8 cellular contexts compared by ENCODE assay signal in genomic region chr10:11822809-11823121, GRCh38. TPM values are rescaled to one million over a fixed set of nuclear protein-coding genes. Genes with fewer than 3 reads are reported as not detected.
A peak's percentile ranks its signal among the peaks of the same experiment; 100 is the strongest.
DNase-seq lines count a peak whose midpoint lies in the region; ATAC-seq and TF ChIP-seq lines count a peak whose summit lies in the region.

No MANE protein-coding gene starts in this region.

- H3K27me3 ChIP-seq in brain microvascular endothelial cell (replicated peaks) = no peaks in the 10 kb centered on the region
- H3K27me3 ChIP-seq in lung (ENCODE audit: control insufficient read depth, insufficient read depth) = no peaks in the 10 kb centered on the region
- peaks cover 0 to 7% of the 10 kb centered on the region in 2 donors for H3K27me3 ChIP-seq in tibial nerve

- peak overlapping the region; percentile 38 for H3K4me3 Mint-ChIP-seq in activated CD4-positive, alpha-beta T cell treated with anti-CD3 and anti-CD28 coated beads for 36 hours

- no peak overlapping the region for H3K27ac ChIP-seq in brain microvascular endothelial cell
- H3K27ac ChIP-seq in lung (ENCODE audit: low read depth in 1 of 2, low read length in 1 of 2) = peak overlapping the region in 1 of 2 donors; percentile 64
- H3K27ac ChIP-seq in tibial nerve = peak overlapping the region in 2 of 4 donors; percentile 77 to 95

- no peak for TF ChIP-seq POLR2A in tibial nerve (IDR thresholded peaks at IDR 0.05)

- no peak for ATAC-seq in activated CD4-positive, alpha-beta T cell treated with anti-CD3 and anti-CD28 coated beads for 36 hours
- ATAC-seq in lung (ENCODE audit: insufficient read depth, low FRiP score) = no peak
- ATAC-seq in activated CD4-positive, CD25-positive, alpha-beta regulatory T cell treated with anti-CD3 and anti-CD28 coated beads, Interleukin-2, amount 50 U/mL, for 24 hours = no peak

- H3K4me1 Mint-ChIP-seq in activated CD4-positive, alpha-beta T cell treated with anti-CD3 and anti-CD28 coated beads for 36 hours = peaks cover 7% of the 10 kb centered on the region

- POLR2A ChIA-PET in activated CD4-positive, alpha-beta T cell treated with anti-CD3 and anti-CD28 coated beads for 36 hours (lab: Charles Lee) = no interaction called here

- CTCF ChIA-PET in activated CD4-positive, alpha-beta T cell treated with anti-CD3 and anti-CD28 coated beads for 36 hours (lab: Charles Lee) = interaction anchor here (2.1 kb wide), 1 partner anchor 40 kb away, joined by 11 read pairs; no protein-coding TSS in a partner anchor

- no peaks in the 10 kb centered on the region for H3K36me3 Mint-ChIP-seq in activated CD4-positive, alpha-beta T cell treated with anti-CD3 and anti-CD28 coated beads for 36 hours (ENCODE audit: low read depth)

- in situ Hi-C loops in brain microvascular endothelial cell (cut with HindIII; ENCODE audit: low pct_ligation_motif_present, low sequenced_read_pairs) = no loop called here

- intact Hi-C loops in activated CD4-positive, alpha-beta T cell treated with anti-CD3 and anti-CD28 coated beads for 36 hours (cut with DNase I, micrococcal nuclease) = loop anchor here in 1 of 2 experiments (5.0 kb wide), 1 partner anchor 305 kb away; no protein-coding TSS in a partner anchor

- TF ChIP-seq CTCF in brain microvascular endothelial cell (IDR thresholded peaks at IDR 0.05; ENCODE audit: low read depth, low read length, missing control alignments) (no peak), lung (IDR thresholded peaks at IDR 0.05; ENCODE audit: control extremely low read depth, extremely low read depth) (no peak), tibial nerve (IDR thresholded peaks at IDR 0.05) (no peak)

- H3K27ac Mint-ChIP-seq in activated CD4-positive, alpha-beta T cell treated with anti-CD3 and anti-CD28 coated beads for 36 hours = no peak overlapping the region

- no peaks in the 10 kb centered on the region for H3K36me3 ChIP-seq in brain microvascular endothelial cell (replicated peaks)
- no peaks in the 10 kb centered on the region for H3K36me3 ChIP-seq in lung (ENCODE audit: control insufficient read depth in 2 of 2, insufficient read depth in 2 of 2, low read length in 2 of 2)
- H3K36me3 ChIP-seq in tibial nerve = no peaks in the 10 kb centered on the region

- no peak for DNase-seq in activated CD4-positive, alpha-beta T cell treated with anti-CD3 and anti-CD28 coated beads for 36 hours
- no peak for DNase-seq in activated CD4-positive, alpha-beta T cell treated with anti-CD3 and anti-CD28 coated beads for 48 hours
- DNase-seq in brain microvascular endothelial cell (no peak), lung (ENCODE audit: low spot score) (no peak), tibial nerve (ENCODE audit: low spot score in 2 of 2) (no peak), OCI-M2 (lab: John Stamatoyannopoulos, UW; ENCODE audit: unreplicated experiment) (no peak), retina (no peak)

- H3K4me3 ChIP-seq in brain microvascular endothelial cell (ENCODE audit: low read depth, low read length) (peak overlapping the region; percentile 70), lung (peak overlapping the region; percentile 86), tibial nerve (peak overlapping the region; percentile 61 to 99 (median 75))

- H3K9me3 ChIP-seq in lung (ENCODE audit: control insufficient read depth in 2 of 2, insufficient read depth in 1 of 2, low read length in 1 of 2) = no peaks in the 10 kb centered on the region
- H3K9me3 ChIP-seq in tibial nerve = no peaks in the 10 kb centered on the region

- 61 to 77% methylated on average over 7 to 8 of the region's 8 CpGs for whole genome bisulfite sequencing in lung, 2 donors
- WGBS in tibial nerve, 2 donors = 62 to 64% methylated on average over 7 of the region's 8 CpGs

- TF ChIP-seq EP300 in tibial nerve (IDR thresholded peaks at IDR 0.05) = no peak

- H3K9me3 Mint-ChIP-seq in activated CD4-positive, alpha-beta T cell treated with anti-CD3 and anti-CD28 coated beads for 36 hours (ENCODE audit: low read depth) = no peaks in the 10 kb centered on the region

- H3K27me3 Mint-ChIP-seq in activated CD4-positive, alpha-beta T cell treated with anti-CD3 and anti-CD28 coated beads for 36 hours = peaks cover 34% of the 10 kb centered on the region

- peaks cover 0 to 2% of the 10 kb centered on the region in 2 donors for H3K4me1 ChIP-seq in lung (ENCODE audit: control insufficient read depth in 2 of 2, insufficient read depth in 2 of 2, low read length in 2 of 2)
- peaks cover 0 to 45% (median 2%) of the 10 kb centered on the region in 4 donors for H3K4me1 ChIP-seq in tibial nerve

RNA-seq across cellular contexts. Expression of gene PROSER2, which starts 0.4 kb away (rescaled TPM):
- total RNA-seq in activated CD4-positive, alpha-beta T cell treated with anti-CD3 and anti-CD28 coated beads for 36 hours = under 1 TPM; 0.78 to 0.88 TPM
- 10 to 100 TPM in 1 of 2 donors, 1 to 10 TPM in 1; 8.2 to 23.9 TPM for total RNA-seq in lung
- 10 to 100 TPM in 1 of 2 donors, 1 to 10 TPM in 1; 9.0 to 11.6 TPM for polyA plus RNA-seq in lung
- 10 to 100 TPM; 71.1 to 98.4 (median 75.6) TPM for total RNA-seq in tibial nerve

Comparison
In these comparisons a context has a peak if more than half of its experiments do, and no peak if none do; other contexts are left out.
1. RNA of gene PROSER2, which starts 0.4 kb away (total RNA-seq): 71.1 to 98.4 TPM in tibial nerve and 8.2 to 23.9 TPM in lung; 0.78 to 0.88 TPM in activated CD4-positive, alpha-beta T cell treated with anti-CD3 and anti-CD28 coated beads for 36 hours; every median in the first group is over 4 times any median in the second.
2. Peak in every context shown above with its lines, with median percentiles within 50 percentile points of each other: H3K4me3 ChIP-seq.